17 cellular contexts compared by ENCODE assay signal in genomic region chr2:240168546-240169361, GRCh38. TPM values are rescaled to one million over a fixed set of nuclear protein-coding genes. Genes with fewer than 3 reads are reported as not detected.
DNase-seq lines count a peak whose midpoint lies in the region; ATAC-seq, FAIRE-seq and TF ChIP-seq lines count a peak whose summit lies in the region.
"Had no signal": no experiment of that assay in that cellular context is flagged by ENCODE, and none has a peak within 500 bp of the region (broad histone marks: within the 10 kb centered on the region; RNA-seq: fewer than 3 reads in every experiment).

No MANE protein-coding gene starts in this region.

- no peaks in the 10 kb centered on the region for H3K36me3 ChIP-seq in heart right ventricle
- H3K36me3 ChIP-seq in HepG2 (replicated peaks in 1 of 2; ENCODE audit: control insufficient read depth in 1 of 2, insufficient read depth in 2 of 2, low read length in 2 of 2), result no peaks in the 10 kb centered on the region
- no peaks in the 10 kb centered on the region for H3K36me3 ChIP-seq in stomach
- H3K36me3 ChIP-seq: BLaER1 had no signal

- H3K9me3 ChIP-seq in heart right ventricle, result no peaks in the 10 kb centered on the region
- no peaks in the 10 kb centered on the region for H3K9me3 ChIP-seq in HepG2 (ENCODE audit: low read length)
- no peaks in the 10 kb centered on the region for H3K9me3 ChIP-seq in stomach
- H3K9me3 ChIP-seq: Caco-2 had no signal

- no TSS peak for BruUV-seq in HepG2 (replicated peaks; lab: Mats Ljungman, UMichigan)

- peak; percentile 60 for DNase-seq in cardiac septum (ENCODE audit: low spot score)
- no peak for DNase-seq in heart right ventricle
- no peak for DNase-seq in HepG2 (ENCODE audit: low spot score)
- DNase-seq in sciatic nerve (ENCODE audit: low spot score), result peak; percentile 38
- DNase-seq in ureter (ENCODE audit: low spot score), result no peak
- no peak for DNase-seq in stomach
- DNase-seq in coronary artery (ENCODE audit: low spot score), result no peak
- DNase-seq: 8988T; AML-193; Caco-2; CD8-positive, alpha-beta memory T cell; GF-D8; HCEC 1CT; HFFc6 had no signal

- no peak overlapping the region for H2AFZ ChIP-seq in HepG2 (ENCODE audit: low read length)

- no peaks in the 10 kb centered on the region for H4K20me1 ChIP-seq in HepG2 (ENCODE audit: insufficient read depth, low read length)
- H4K20me1 ChIP-seq: BLaER1 had no signal

- in situ Hi-C loops in HepG2 (cut with HindIII; ENCODE audit: extremely low pct_ligation_motif_present, low pct_unique_long_range_greater_than_20kb), result no loop called here

- H3K4me2 ChIP-seq in HepG2 (ENCODE audit: low read depth, low read length), result no peak overlapping the region
- H3K4me2 ChIP-seq: BLaER1 had no signal

- H3K4me3 ChIP-seq in heart right ventricle (no peak overlapping the region), HepG2 (replicated peaks in 1 of 3; ENCODE audit: insufficient read depth in 1 of 3, low read depth in 2 of 3, low read length in 3 of 3) (no peak overlapping the region), stomach (no peak overlapping the region), coronary artery (no peak overlapping the region)
- H3K4me3 ChIP-seq: BLaER1 had no signal

- H3K4me1 ChIP-seq in heart right ventricle (no peaks in the 10 kb centered on the region), HepG2 (ENCODE audit: insufficient read depth, low read length) (no peaks in the 10 kb centered on the region), stomach (peaks cover 0 to 12% (median 9%) of the 10 kb centered on the region in 4 donors)
- H3K4me1 ChIP-seq: BLaER1, Caco-2 had no signal

- no peak overlapping the region for H3K9ac ChIP-seq in HepG2 (ENCODE audit: insufficient read depth, low read depth, low read length)
- H3K9ac ChIP-seq: BLaER1 had no signal

- intact Hi-C loops in cardiac septum (cut with DNase I), result no loop called here
- intact Hi-C loops in heart right ventricle (cut with DNase I), result no loop called here
- intact Hi-C loops in HepG2 (cut with micrococcal nuclease; ENCODE audit: unreplicated experiment), result no loop called here
- intact Hi-C loops in sciatic nerve (cut with DNase I), result no loop called here
- intact Hi-C loops in stomach (cut with DNase I; ENCODE audit: low total_unique reads), result no loop called here

- TF ChIP-seq CTCF in heart right ventricle (IDR thresholded peaks at IDR 0.05) (no peak), HepG2 (CRISPR knock-in tag; IDR thresholded peaks at IDR 0.05) (no peak), stomach (IDR thresholded peaks at IDR 0.05) (no peak), coronary artery (IDR thresholded peaks at IDR 0.05) (no peak)

- CTCF ChIA-PET in HepG2 (lab: Yijun Ruan, JAX; ENCODE audit: low intra/inter-chr PET ratio, low total read pairs), result no interaction called here

- FAIRE-seq in HepG2 (lab: Jason Lieb, UNC), result no peak
- FAIRE-seq: GM19239 had no signal

- TF ChIP-seq POLR2A in HepG2 (IDR thresholded peaks at IDR 0.05; ENCODE audit: insufficient read depth in 1 of 2, low read depth in 2 of 2, low read length in 2 of 2), result no peak
- TF ChIP-seq POLR2A in stomach (IDR thresholded peaks at IDR 0.05), result no peak

- no peaks in the 10 kb centered on the region for H3K79me2 ChIP-seq in HepG2 (ENCODE audit: insufficient read depth, low read length)

- peaks cover 0 to 55% (median 9%) of the 10 kb centered on the region in 7 donors for H3K27me3 ChIP-seq in heart right ventricle
- peaks cover 6 to 72% of the 10 kb centered on the region in 2 experiments; a peak in 4 of 5 replicates for H3K27me3 ChIP-seq in HepG2 (ENCODE audit: control insufficient read depth in 1 of 2, insufficient read depth in 2 of 2, low read length in 2 of 2)
- H3K27me3 ChIP-seq in stomach, result peaks cover 0 to 46% (median 25%) of the 10 kb centered on the region in 3 donors
- H3K27me3 ChIP-seq: BLaER1 had no signal

- no peak for ATAC-seq in heart right ventricle
- ATAC-seq in HepG2, result peak; percentile 39
- ATAC-seq in sciatic nerve, result peak; percentile 9

- H3K27ac ChIP-seq in heart right ventricle, result no peak overlapping the region
- no peak overlapping the region for H3K27ac ChIP-seq in HepG2 (ENCODE audit: extremely low read length, insufficient read depth, low read length)
- H3K27ac ChIP-seq in stomach, result no peak overlapping the region
- H3K27ac ChIP-seq in coronary artery, result no peak overlapping the region
- H3K27ac ChIP-seq: BLaER1 had no signal

- TF ChIP-seq RAD21 in HepG2 (CRISPR knock-in tag; IDR thresholded peaks at IDR 0.05), result no peak

- POLR2A ChIA-PET in HepG2 (lab: Yijun Ruan, JAX), result no interaction called here

- no peak for TF ChIP-seq EP300 in HepG2 (IDR thresholded peaks at IDR 0.05; ENCODE audit: low read depth in 2 of 2, low read length in 2 of 2)
- TF ChIP-seq EP300 in HepG2 (CRISPR knock-in tag; IDR thresholded peaks at IDR 0.05; ENCODE audit: borderline replicate concordance), result no peak
- TF ChIP-seq EP300 in stomach (IDR thresholded peaks at IDR 0.05), result no peak

- 83 to 85% methylated on average over 26 of the region's 26 CpGs for WGBS in heart right ventricle, 2 donors
- WGBS in HepG2 (ENCODE audit: low lambda C conversion rate), result 13% methylated on average over 12 of the region's 26 CpGs
- 84 to 90% (median 88%) methylated on average over 17 to 26 of the region's 26 CpGs for WGBS in stomach, 5 donors

TF ChIP-seq in HepG2, 621 proteins besides CTCF, POLR2A, EP300 and RAD21:
- TF ChIP-seq ZNF263 (CRISPR knock-in tag; IDR thresholded peaks at IDR 0.05) (0 out of 2 replicates have a peak, but pooled peaks have one; percentile 20), BORCS8-MEF2B (CRISPR knock-in tag; IDR thresholded peaks at IDR 0.05) (no peak)

RNA-seq across cellular contexts. Expression of gene OTOS, which starts 28.3 kb away (rescaled TPM):
- total RNA-seq in cardiac septum, result not detected
- total RNA-seq in heart right ventricle, result not detected
- not detected for polyA plus RNA-seq in heart right ventricle
- not detected in 2 replicates for total RNA-seq in HepG2 (2016; rRNA removed; fragmentation: Illumina TruSeq; extraction: Trizol)
- total RNA-seq in HepG2 (2016; cell fraction: cytosol; rRNA removed; fragmentation: Illumina TruSeq; extraction: Trizol; ENCODE audit: low read depth), result not detected in 2 replicates
- total RNA-seq in HepG2 (2016; cell fraction: insoluble cytoplasmic fraction; rRNA removed; fragmentation: Illumina TruSeq; extraction: Trizol), result not detected in 2 replicates
- not detected in 2 replicates for total RNA-seq in HepG2 (2016; cell fraction: membrane; rRNA removed; fragmentation: Illumina TruSeq; extraction: Trizol)
- not detected in 2 replicates for total RNA-seq in HepG2 (2016; cell fraction: nucleus; rRNA removed; fragmentation: Illumina TruSeq; extraction: Trizol)
- not detected in 2 replicates for polyA plus RNA-seq in HepG2 (2011; rRNA removed)
- polyA plus RNA-seq in HepG2 (2011; cell fraction: cytosol; rRNA removed), result not detected in 2 replicates
- not detected in 2 replicates for polyA plus RNA-seq in HepG2 (2011; cell fraction: nucleus; rRNA removed)
- polyA plus RNA-seq in HepG2 (2012), result not detected in 2 replicates
- polyA plus RNA-seq in HepG2 (2016; cell fraction: cytosol; fragmentation: Illumina TruSeq; extraction: Trizol; ENCODE audit: low read depth), result not detected in 2 replicates
- polyA plus RNA-seq in HepG2 (2016; cell fraction: insoluble cytoplasmic fraction; fragmentation: Illumina TruSeq; extraction: Trizol; ENCODE audit: low read depth), result not detected in 2 replicates
- not detected in 2 replicates for polyA plus RNA-seq in HepG2 (2016; cell fraction: membrane; fragmentation: Illumina TruSeq; extraction: Trizol; ENCODE audit: low read depth)
- polyA plus RNA-seq in HepG2 (2016; cell fraction: nucleus; fragmentation: Illumina TruSeq; extraction: Trizol; ENCODE audit: insufficient read depth, low read depth), result not detected in 2 replicates
- polyA minus RNA-seq in HepG2 (2011; rRNA and poly(A)+ RNA removed; ENCODE audit: low replicate concordance), result not detected in 2 replicates
- polyA minus RNA-seq in HepG2 (2011; cell fraction: cytosol; rRNA and poly(A)+ RNA removed), result not detected in 2 replicates
- not detected in 2 replicates for polyA minus RNA-seq in HepG2 (2011; cell fraction: nucleus; rRNA and poly(A)+ RNA removed)
- total RNA-seq in sciatic nerve, result not detected
- total RNA-seq in ureter, result not detected
- not detected for total RNA-seq in stomach
- not detected for polyA plus RNA-seq in stomach
- total RNA-seq: Caco-2; CD8-positive, alpha-beta memory T cell; H4 had no signal
- polyA plus RNA-seq: CD8-positive, alpha-beta memory T cell had no signal

RNA-seq across cellular contexts. Expression of gene COPS9, which starts 32.6 kb away (rescaled TPM):
- total RNA-seq in cardiac septum (149 TPM), heart right ventricle (100 to 1,000 TPM; 135 to 229 (median 165) TPM), HepG2 (2016; rRNA removed; fragmentation: Illumina TruSeq; extraction: Trizol) (180 and 208 TPM in 2 replicates), sciatic nerve (124 TPM), ureter (88.1 TPM), stomach (100 to 1,000 TPM in 2 of 5 donors, 10 to 100 TPM in 3; 40.6 to 168 (median 80.9) TPM)
- polyA plus RNA-seq in heart right ventricle (100 to 1,000 TPM; 291 to 495 TPM), HepG2 (2011; rRNA removed) (201 and 247 TPM in 2 replicates), stomach (100 to 1,000 TPM; 328 to 582 (median 573) TPM)
- 188 and 216 TPM in 2 replicates for total RNA-seq in HepG2 (2016; cell fraction: cytosol; rRNA removed; fragmentation: Illumina TruSeq; extraction: Trizol; ENCODE audit: low read depth)
- 189 and 214 TPM in 2 replicates for total RNA-seq in HepG2 (2016; cell fraction: insoluble cytoplasmic fraction; rRNA removed; fragmentation: Illumina TruSeq; extraction: Trizol)
- 299 and 318 TPM in 2 replicates for total RNA-seq in HepG2 (2016; cell fraction: membrane; rRNA removed; fragmentation: Illumina TruSeq; extraction: Trizol)
- total RNA-seq in HepG2 (2016; cell fraction: nucleus; rRNA removed; fragmentation: Illumina TruSeq; extraction: Trizol), result 64.4 and 66.4 TPM in 2 replicates
- polyA plus RNA-seq in HepG2 (2011; cell fraction: cytosol; rRNA removed), result 164 and 244 TPM in 2 replicates
- 49.8 and 53.2 TPM in 2 replicates for polyA plus RNA-seq in HepG2 (2011; cell fraction: nucleus; rRNA removed)
- 152 and 161 TPM in 2 replicates for polyA plus RNA-seq in HepG2 (2012)
- 255 and 315 TPM in 2 replicates for polyA plus RNA-seq in HepG2 (2016; cell fraction: cytosol; fragmentation: Illumina TruSeq; extraction: Trizol; ENCODE audit: low read depth)
- polyA plus RNA-seq in HepG2 (2016; cell fraction: insoluble cytoplasmic fraction; fragmentation: Illumina TruSeq; extraction: Trizol; ENCODE audit: low read depth), result 244 and 258 TPM in 2 replicates
- 282 and 350 TPM in 2 replicates for polyA plus RNA-seq in HepG2 (2016; cell fraction: membrane; fragmentation: Illumina TruSeq; extraction: Trizol; ENCODE audit: low read depth)
- 132 TPM in 2 replicates for polyA plus RNA-seq in HepG2 (2016; cell fraction: nucleus; fragmentation: Illumina TruSeq; extraction: Trizol; ENCODE audit: insufficient read depth, low read depth)
- 8.8 and 17.6 TPM in 2 replicates for polyA minus RNA-seq in HepG2 (2011; rRNA and poly(A)+ RNA removed; ENCODE audit: low replicate concordance)
- polyA minus RNA-seq in HepG2 (2011; cell fraction: cytosol; rRNA and poly(A)+ RNA removed), result 12.1 and 20.3 TPM in 2 replicates
- polyA minus RNA-seq in HepG2 (2011; cell fraction: nucleus; rRNA and poly(A)+ RNA removed), result 16.9 and 20.1 TPM in 2 replicates

Comparison
In these comparisons a context has a peak if more than half of its experiments do, and no peak if none do; other contexts are left out.
1. DNase-seq: peak in cardiac septum (single experiment) and sciatic nerve (single experiment); none in heart right ventricle (0 of 2), HepG2 (single experiment), ureter (single experiment), stomach (single experiment) and coronary artery (single experiment).
2. ATAC-seq: peak in HepG2 (single experiment) and sciatic nerve (single experiment); none in heart right ventricle (0 of 8).